Comparison of ENCODE assay signal across 20 cellular contexts in the genomic region with DNA sequence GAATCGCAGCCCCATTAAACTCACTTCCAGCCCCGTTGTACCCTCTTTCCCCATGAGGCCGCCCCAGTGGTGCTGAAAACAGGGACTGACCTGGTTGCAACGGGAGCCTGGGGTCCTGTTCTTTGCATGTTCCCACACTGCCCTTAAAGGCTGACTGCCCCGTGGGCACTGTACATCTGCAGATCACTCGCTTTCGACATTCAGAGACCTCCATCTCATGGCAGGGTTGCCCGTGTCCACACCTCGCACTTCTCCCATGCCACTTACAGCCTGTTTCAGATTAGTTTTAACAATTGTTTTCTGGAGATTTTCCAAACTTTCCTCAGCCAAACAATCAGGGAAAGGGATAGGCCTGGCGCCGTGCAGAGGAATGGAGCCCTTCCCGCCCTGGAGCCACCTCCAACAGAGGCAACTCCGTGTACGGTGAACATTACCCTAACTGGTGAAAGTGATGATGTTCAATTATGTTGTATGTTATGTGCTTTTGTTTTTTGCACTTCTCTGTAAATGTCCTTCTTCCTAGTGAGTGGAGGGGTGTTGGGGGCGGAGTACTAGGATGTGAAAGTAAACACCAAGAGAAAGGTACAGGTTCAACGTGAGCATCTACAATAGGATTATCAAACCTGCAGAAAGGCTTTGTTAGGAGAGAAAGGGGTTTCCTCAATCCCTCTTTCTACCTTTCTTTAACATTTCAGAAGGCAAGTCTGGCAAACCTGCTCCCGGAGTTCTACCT.
DNase-seq lines count a peak whose midpoint lies in the region; ATAC-seq and TF ChIP-seq lines count a peak whose summit lies in the region.
"Had no signal": no experiment of that assay in that cellular context is flagged by ENCODE, and none has a peak within 500 bp of the region (broad histone marks: within the 10 kb centered on the region; RNA-seq: fewer than 3 reads in every experiment).

No MANE protein-coding gene starts in this region.

- H3K4me1 ChIP-seq in right atrium auricular region: peaks cover 0 to 40% of the 10 kb centered on the region in 2 donors
- H3K4me1 ChIP-seq in trophoblast cell (ENCODE audit: control insufficient read depth in 1 of 2, insufficient read depth in 2 of 2, low read length in 2 of 2): peaks cover 15 to 22% of the 10 kb centered on the region in 2 experiments
- peaks cover 63% of the 10 kb centered on the region for H3K4me1 ChIP-seq in vagina

- H3K23ac ChIP-seq in trophoblast cell (ENCODE audit: low read length): no peak overlapping the region

- peak overlapping the region; percentile 38 for H2AFZ ChIP-seq in trophoblast cell (ENCODE audit: insufficient read depth, low read length, poor library complexity)

- H3K36me3 Mint-ChIP-seq in activated T-cell treated with anti-CD3 and anti-CD28 coated beads, Interleukin-2, amount 50 U/mL, for 72 hours (ENCODE audit: insufficient read depth in 2 of 2): no peaks in the 10 kb centered on the region
- H3K36me3 Mint-ChIP-seq: CD4-positive, alpha-beta memory T cell had no signal

- H2AK5ac ChIP-seq in trophoblast cell (ENCODE audit: low read length): peak overlapping the region; percentile 77

- no peak for DNase-seq in Right ventricle myocardium inferior (ENCODE audit: missing footprints)
- DNase-seq in right atrium auricular region (ENCODE audit: low spot score): no peak
- peak; percentile 33 for DNase-seq in left cardiac atrium
- DNase-seq in trophoblast cell: no peak
- DNase-seq in vagina (ENCODE audit: extremely low spot score in 2 of 2): no peak
- no peak for DNase-seq in activated CD4-positive, alpha-beta T cell treated with anti-CD3 and anti-CD28 coated beads for 48 hours
- no peak for DNase-seq in activated T-cell treated with anti-CD3 and anti-CD28 coated beads, Interleukin-2, amount 50 U/mL, for 72 hours
- DNase-seq: 8988T; activated CD4-positive, alpha-beta T cell treated with anti-CD3 and anti-CD28 coated beads for 4 hours; CD4-positive, alpha-beta memory T cell; effector memory CD8-positive, alpha-beta T cell; KBM-7; NCI-H1417; NK-92 treated with Interleukin-12 subunit alpha and Interleukin-12 subunit beta, amount 100 ng/mL, for 24 hours; pancreas; SIG-M5; substantia nigra; T-helper 9 cell had no signal

- H3K4me1 Mint-ChIP-seq in activated T-cell treated with anti-CD3 and anti-CD28 coated beads, Interleukin-2, amount 50 U/mL, for 72 hours (ENCODE audit: low read depth): peaks cover 28% of the 10 kb centered on the region

- peak overlapping the region; percentile 19 for H3K4ac ChIP-seq in trophoblast cell (ENCODE audit: low read depth, low read length)

- TF ChIP-seq CTCF in right atrium auricular region (IDR thresholded peaks at IDR 0.05) (no peak), vagina (IDR thresholded peaks at IDR 0.05) (no peak)

- H3K9me3 ChIP-seq in right atrium auricular region (no peaks in the 10 kb centered on the region), trophoblast cell (ENCODE audit: insufficient read depth, low read depth, low read length) (peaks cover 2% of the 10 kb centered on the region), vagina (no peaks in the 10 kb centered on the region)
- H3K9me3 ChIP-seq: pancreas had no signal

- no peak overlapping the region for H3K27ac Mint-ChIP-seq in activated T-cell treated with anti-CD3 and anti-CD28 coated beads, Interleukin-2, amount 50 U/mL, for 72 hours
- H3K27ac Mint-ChIP-seq: activated naive CD4-positive, alpha-beta T cell treated with anti-CD3 and anti-CD28 coated beads, Interleukin-2, amount 50 U/mL, for 72 hours; CD4-positive, alpha-beta memory T cell; effector memory CD8-positive, alpha-beta T cell had no signal

- peak overlapping the region; percentile 88 for H2BK12ac ChIP-seq in trophoblast cell (ENCODE audit: low read length)

- H3K27ac ChIP-seq in right atrium auricular region: peak overlapping the region in 1 of 2 donors; percentile 54
- H3K27ac ChIP-seq in trophoblast cell (ENCODE audit: low read depth, low read length): peak overlapping the region; percentile 93
- H3K27ac ChIP-seq in vagina: peak overlapping the region; percentile 78

- peaks cover 2% of the 10 kb centered on the region for H3K79me2 ChIP-seq in trophoblast cell (ENCODE audit: control insufficient read depth, insufficient read depth, low read length, poor library complexity)

- peaks cover 28% of the 10 kb centered on the region for H3K79me1 ChIP-seq in trophoblast cell (ENCODE audit: low read length)

- no peak overlapping the region for H4K12ac ChIP-seq in trophoblast cell (ENCODE audit: low read depth, low read length)

- no peak overlapping the region for H3K4me3 ChIP-seq in right atrium auricular region
- H3K4me3 ChIP-seq in trophoblast cell (ENCODE audit: low read depth, low read length): no peak overlapping the region
- H3K4me3 ChIP-seq in vagina: no peak overlapping the region
- H3K4me3 ChIP-seq: pancreas had no signal

- peak overlapping the region; percentile 92 for H2BK5ac ChIP-seq in trophoblast cell (ENCODE audit: low read depth, low read length, poor library complexity)

- H2BK120ac ChIP-seq in trophoblast cell (ENCODE audit: insufficient read depth, low read length, poor library complexity): peak overlapping the region; percentile 78

- peak overlapping the region; percentile 45 for H3K14ac ChIP-seq in trophoblast cell (ENCODE audit: low read length)

- intact Hi-C loops in Right ventricle myocardium inferior (cut with DNase I) (loop anchor here (2.0 to 10.0 kb wide), 2 partner anchors 37 to 71 kb away; no protein-coding TSS in a partner anchor), left cardiac atrium (cut with DNase I) (no loop called here), vagina (cut with DNase I) (no loop called here)

- H3K18ac ChIP-seq in trophoblast cell (ENCODE audit: low read length): peak overlapping the region; percentile 51

- H3K27me3 Mint-ChIP-seq in activated T-cell treated with anti-CD3 and anti-CD28 coated beads, Interleukin-2, amount 50 U/mL, for 72 hours (ENCODE audit: low read depth): no peaks in the 10 kb centered on the region
- H3K27me3 Mint-ChIP-seq: CD4-positive, alpha-beta memory T cell; effector memory CD8-positive, alpha-beta T cell had no signal

- H3K27me3 ChIP-seq in right atrium auricular region: no peaks in the 10 kb centered on the region
- no peaks in the 10 kb centered on the region for H3K27me3 ChIP-seq in trophoblast cell (ENCODE audit: insufficient read depth, low read length)
- H3K27me3 ChIP-seq in vagina: no peaks in the 10 kb centered on the region
- H3K27me3 ChIP-seq: pancreas had no signal

- WGBS in trophoblast cell (ENCODE audit: extremely low coverage, insufficient coverage, insufficient read length): no CpG with 5 or more reads among the region's 17 CpGs

- H3K9me3 Mint-ChIP-seq in activated T-cell treated with anti-CD3 and anti-CD28 coated beads, Interleukin-2, amount 50 U/mL, for 72 hours: no peaks in the 10 kb centered on the region
- H3K9me3 Mint-ChIP-seq: activated naive CD4-positive, alpha-beta T cell treated with anti-CD3 and anti-CD28 coated beads, Interleukin-2, amount 50 U/mL, for 72 hours; effector memory CD8-positive, alpha-beta T cell had no signal

- no peak overlapping the region for H3K4me2 ChIP-seq in trophoblast cell (ENCODE audit: low read length)

- TF ChIP-seq POLR2A in vagina (IDR thresholded peaks at IDR 0.05): no peak

- peak; percentile 53 for ATAC-seq in Right ventricle myocardium inferior
- ATAC-seq in left cardiac atrium: peak; percentile 3 to 17
- ATAC-seq in HG02885 (IDR thresholded peaks at IDR 0.05; ENCODE audit: poor library complexity, unreplicated experiment): no peak
- no peak for ATAC-seq in activated T-cell treated with anti-CD3 and anti-CD28 coated beads, Interleukin-2, amount 50 U/mL, for 72 hours (replicated peaks in 1 of 2)
- ATAC-seq: activated naive CD4-positive, alpha-beta T cell treated with anti-CD3 and anti-CD28 coated beads, Interleukin-2, amount 50 U/mL, for 72 hours; effector memory CD8-positive, alpha-beta T cell had no signal

- H4K91ac ChIP-seq in trophoblast cell (ENCODE audit: low read depth, low read length): peak overlapping the region; percentile 96

- no peak overlapping the region for H3K4me3 Mint-ChIP-seq in activated T-cell treated with anti-CD3 and anti-CD28 coated beads, Interleukin-2, amount 50 U/mL, for 72 hours
- H3K4me3 Mint-ChIP-seq: CD4-positive, alpha-beta memory T cell; effector memory CD8-positive, alpha-beta T cell had no signal

- peak overlapping the region; percentile 10 for H3K9ac ChIP-seq in trophoblast cell (ENCODE audit: low read length)

- peak overlapping the region; percentile 40 for H4K8ac ChIP-seq in trophoblast cell (ENCODE audit: low read depth, low read length)

- H3K36me3 ChIP-seq in right atrium auricular region: no peaks in the 10 kb centered on the region
- H3K36me3 ChIP-seq in trophoblast cell (ENCODE audit: control insufficient read depth in 1 of 2, insufficient read depth in 2 of 2, low read length in 2 of 2): no peaks in the 10 kb centered on the region
- H3K36me3 ChIP-seq in vagina: no peaks in the 10 kb centered on the region
- H3K36me3 ChIP-seq: pancreas had no signal

Comparison
In these comparisons a context has a peak if more than half of its experiments do, and no peak if none do; other contexts are left out.
1. ATAC-seq: peak in Right ventricle myocardium inferior (single experiment) and left cardiac atrium (2 of 2); none in HG02885 (single experiment) and activated T-cell treated with anti-CD3 and anti-CD28 coated beads, Interleukin-2, amount 50 U/mL, for 72 hours (0 of 2).